ENCODE assay signal across 9 cellular contexts in the genomic region with DNA sequence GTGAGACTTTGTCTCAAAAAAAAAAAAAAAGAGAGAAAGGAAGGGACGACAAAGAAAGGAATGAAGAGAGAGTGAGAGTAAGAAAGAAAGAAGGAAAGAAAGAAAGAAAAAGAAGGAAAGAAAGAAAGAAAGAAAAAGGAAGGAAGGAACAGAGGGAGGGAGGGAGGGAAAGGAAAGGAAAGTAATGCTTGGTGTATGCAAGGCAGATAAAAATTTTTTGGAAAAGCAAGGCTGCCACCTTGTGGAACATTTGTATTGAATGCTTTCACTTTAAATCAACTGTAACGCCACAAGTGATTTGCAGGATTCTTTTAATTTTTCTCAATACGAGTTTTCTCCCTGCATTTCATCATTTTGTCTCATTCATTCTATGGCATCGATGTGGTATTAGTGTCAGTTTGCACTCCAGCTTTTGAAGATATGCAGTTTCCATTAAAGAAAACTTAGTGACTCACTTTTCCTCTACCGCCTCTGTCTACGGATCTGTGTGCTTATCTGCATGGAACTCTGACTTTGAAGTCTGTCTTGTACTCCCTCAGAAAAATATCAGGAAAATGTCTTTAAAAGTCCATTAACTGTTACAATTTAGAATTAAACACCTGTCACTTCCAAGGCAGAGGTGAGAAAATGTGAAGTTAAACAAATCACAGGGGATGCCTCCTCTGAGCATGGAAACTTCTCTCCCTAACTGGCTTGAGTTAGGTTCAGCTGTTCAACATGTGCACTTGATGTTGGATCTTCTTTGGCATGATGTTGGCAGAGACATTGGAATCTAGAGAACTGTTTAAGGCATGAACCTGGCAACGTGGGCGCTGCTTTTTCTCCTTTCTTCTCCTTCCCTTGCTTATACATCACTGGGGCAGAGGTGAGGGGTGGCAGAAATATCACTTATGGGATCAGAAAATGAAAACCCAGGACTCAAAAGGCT. TPM values are rescaled to one million over a fixed set of nuclear protein-coding genes. Genes with fewer than 3 reads are reported as not detected.
A peak's percentile ranks its signal among the peaks of the same experiment; 100 is the strongest.
DNase-seq lines count a peak whose midpoint lies in the region; ATAC-seq and TF ChIP-seq lines count a peak whose summit lies in the region.
"Had no signal": no experiment of that assay in that cellular context is flagged by ENCODE, and none has a peak within 500 bp of the region (broad histone marks: within the 10 kb centered on the region; RNA-seq: fewer than 3 reads in every experiment).

No MANE protein-coding gene starts in this region.

- ATAC-seq in left cardiac atrium = peak; percentile 63 to 68
- no peak for ATAC-seq in GM21381 (IDR thresholded peaks at IDR 0.05; ENCODE audit: unreplicated experiment)

- no peak overlapping the region for H3K4me2 ChIP-seq in Karpas-422 (ENCODE audit: low read depth, low read length, poor library complexity, severe bottlenecking)
- peak overlapping the region; percentile 38 for H3K4me2 ChIP-seq in PC-9
- H3K4me2 ChIP-seq: BLaER1 treated with 17β-estradiol and CSF1 and Interleukin-3, amounts not matched to agents 10 nM and 100 nM had no signal

- H3K4me1 ChIP-seq in Karpas-422 (ENCODE audit: low read length) (peaks cover 11% of the 10 kb centered on the region), PC-9 (replicated peaks; ENCODE audit: insufficient read depth) (peaks cover 27% of the 10 kb centered on the region)

- intact Hi-C loops in PC-9 (cut with micrococcal nuclease; ENCODE audit: unreplicated experiment) (loop anchor here (1.0 to 5.0 kb wide), 3 partner anchors 182 to 982 kb away; no protein-coding TSS in a partner anchor), left cardiac atrium (cut with DNase I) (loop anchor here (2.0 to 10.0 kb wide), 3 partner anchors 182 to 536 kb away; no protein-coding TSS in a partner anchor)

- CTCF ChIA-PET in PC-9 (lab: Charles Lee) = interaction anchor here (0.6 kb wide), 1 partner anchor 507 kb away, joined by 4 read pairs; no protein-coding TSS in a partner anchor

- no peaks in the 10 kb centered on the region for H3K36me3 ChIP-seq in Karpas-422 (ENCODE audit: insufficient read depth, low read length)
- no peaks in the 10 kb centered on the region for H3K36me3 ChIP-seq in PC-9 (ENCODE audit: low read depth)
- H3K36me3 ChIP-seq: BLaER1 treated with 17β-estradiol and CSF1 and Interleukin-3, amounts not matched to agents 10 nM and 100 nM had no signal

- H2AFZ ChIP-seq in Karpas-422 (ENCODE audit: low read length) (no peak overlapping the region), PC-9 (peak overlapping the region; percentile 67; the same call in 1 of the 2 replicates)

- peaks cover 5% of the 10 kb centered on the region; the same call in 1 of the 2 replicates for H3F3A ChIP-seq in PC-9 (ENCODE audit: insufficient read depth, low read depth)

- no peaks in the 10 kb centered on the region for H3K9me2 ChIP-seq in Karpas-422 (replicated peaks; ENCODE audit: insufficient read depth, low read length)
- H3K9me2 ChIP-seq in PC-9 (ENCODE audit: insufficient read depth) = no peaks in the 10 kb centered on the region

- DNase-seq in NCI-H187 treated with DMSO at 0.1 percent for 48 hours (lab: John Stamatoyannopoulos, UW) (peak; percentile 22), NCI-H187 (lab: John Stamatoyannopoulos, UW) (no peak), Karpas-422 (peak; percentile 89), PC-9 (peak; percentile 9 to 54), amniotic epithelial cell (ENCODE audit: low read depth) (peak; percentile 76), left cardiac atrium (no peak), renal cortical epithelial cell (ENCODE audit: low read depth) (peak; percentile 81)

- H3K4me3 ChIP-seq in Karpas-422 (ENCODE audit: low read length) (no peak overlapping the region), PC-9 (no peak overlapping the region)
- H3K4me3 ChIP-seq: BLaER1 treated with 17β-estradiol and CSF1 and Interleukin-3, amounts not matched to agents 10 nM and 100 nM had no signal

- H3K27ac ChIP-seq in Karpas-422 (ENCODE audit: low read length) (no peak overlapping the region), PC-9 (no peak overlapping the region)
- H3K27ac ChIP-seq: BLaER1 treated with 17β-estradiol and CSF1 and Interleukin-3, amounts not matched to agents 10 nM and 100 nM had no signal

- no peak overlapping the region for H3K9ac ChIP-seq in Karpas-422 (ENCODE audit: low read length)
- H3K9ac ChIP-seq: BLaER1 treated with 17β-estradiol and CSF1 and Interleukin-3, amounts not matched to agents 10 nM and 100 nM had no signal

- no peaks in the 10 kb centered on the region for H4K20me1 ChIP-seq in Karpas-422 (ENCODE audit: insufficient read depth, low read depth, low read length)
- no peaks in the 10 kb centered on the region for H4K20me1 ChIP-seq in PC-9 (ENCODE audit: insufficient read depth)
- H4K20me1 ChIP-seq: BLaER1 treated with 17β-estradiol and CSF1 and Interleukin-3, amounts not matched to agents 10 nM and 100 nM had no signal

- H3K27me3 ChIP-seq in Karpas-422 (ENCODE audit: low read length) (no peaks in the 10 kb centered on the region), PC-9 (ENCODE audit: insufficient read depth, low read depth) (no peaks in the 10 kb centered on the region)
- H3K27me3 ChIP-seq: BLaER1 treated with 17β-estradiol and CSF1 and Interleukin-3, amounts not matched to agents 10 nM and 100 nM had no signal

- H3K79me2 ChIP-seq in Karpas-422 (ENCODE audit: low read length) = no peaks in the 10 kb centered on the region
- no peaks in the 10 kb centered on the region for H3K79me2 ChIP-seq in PC-9 (ENCODE audit: low read depth)

- H3K9me3 ChIP-seq in Karpas-422 (ENCODE audit: low read length) (no peaks in the 10 kb centered on the region), PC-9 (ENCODE audit: insufficient read depth, low read depth) (no peaks in the 10 kb centered on the region)
- H3K9me3 ChIP-seq: BLaER1 treated with 17β-estradiol and CSF1 and Interleukin-3, amounts not matched to agents 10 nM and 100 nM had no signal

- POLR2A ChIA-PET in PC-9 (lab: Charles Lee; ENCODE audit: unreplicated experiment) = no interaction called here

- no TSS peak for BruUV-seq in PC-9 (replicated peaks; lab: Mats Ljungman, UMichigan)

- peak; percentile 70 for TF ChIP-seq CTCF in PC-9 (conservative IDR thresholded peaks at IDR 0.05)

RNA-seq across cellular contexts. Expression of a gene that starts 20.0 kb away (rescaled TPM):
- 44.0 and 129 TPM in 2 replicates for total RNA-seq in Karpas-422 (2014; rRNA removed; shearing (Covaris generic); ENCODE audit: low replicate concordance)
- total RNA-seq in PC-9 (2021) = 31.9 and 47.5 TPM in 2 replicates
- 10 to 100 TPM; 21.7 to 24.2 TPM for total RNA-seq in left cardiac atrium
- 87.5 and 140 TPM in 2 replicates for total RNA-seq in renal cortical epithelial cell

Comparison
In these comparisons a context has a peak if more than half of its experiments do, and no peak if none do; other contexts are left out.
1. DNase-seq: peak in NCI-H187 treated with DMSO at 0.1 percent for 48 hours (single experiment), Karpas-422 (single experiment), PC-9 (2 of 2), amniotic epithelial cell (single experiment) and renal cortical epithelial cell (single experiment); none in NCI-H187 (0 of 2) and left cardiac atrium (single experiment).